9 cellular contexts compared by ENCODE assay signal in genomic region chr5:133244242-133244641, GRCh38.
A peak's percentile ranks its signal among the peaks of the same experiment; 100 is the strongest.
DNase-seq lines count a peak whose midpoint lies in the region; ATAC-seq, FAIRE-seq and TF ChIP-seq lines count a peak whose summit lies in the region.
"Had no signal": no experiment of that assay in that cellular context is flagged by ENCODE, and none has a peak within 500 bp of the region (broad histone marks: within the 10 kb centered on the region; RNA-seq: fewer than 3 reads in every experiment).

No MANE protein-coding gene starts in this region.

- 56% methylated on average over 7 of the region's 7 CpGs for WGBS in hepatocyte (ENCODE audit: low lambda C conversion rate, missing lambda C conversion rate)
- WGBS in lower leg skin, 2 donors: 78 to 84% methylated on average over 7 of the region's 7 CpGs

- no peak for TF ChIP-seq POLR2A in lower leg skin (IDR thresholded peaks at IDR 0.05)

- H3K4me3 ChIP-seq in hepatocyte: no peak overlapping the region
- no peak overlapping the region for H3K4me3 ChIP-seq in Karpas-422 (ENCODE audit: low read length)
- no peak overlapping the region for H3K4me3 ChIP-seq in lower leg skin (ENCODE audit: low read depth, poor library complexity, severe bottlenecking)
- H3K4me3 ChIP-seq in kidney (ENCODE audit: low read length in 2 of 2): no peak overlapping the region

- H3K27ac ChIP-seq in hepatocyte (peak overlapping the region; percentile 66), Karpas-422 (ENCODE audit: low read length) (no peak overlapping the region), kidney (ENCODE audit: low read depth in 2 of 2, low read length in 2 of 2) (no peak overlapping the region)

- H3K9ac ChIP-seq in Karpas-422 (ENCODE audit: low read length) (no peak overlapping the region), kidney (ENCODE audit: low read length in 2 of 2) (no peak overlapping the region)

- peak; percentile 59 for DNase-seq in GM13977 (ENCODE audit: low spot score)
- peak; percentile 45 for DNase-seq in NCI-H1436 (lab: John Stamatoyannopoulos, UW)
- peak; percentile 37 for DNase-seq in hepatocyte (ENCODE audit: low spot score)
- DNase-seq in Karpas-422: no peak
- DNase-seq in Ammon's horn (ENCODE audit: low spot score): no peak
- no peak for DNase-seq in lower leg skin (ENCODE audit: low spot score in 2 of 2)
- no peak for DNase-seq in kidney
- DNase-seq: small intestine had no signal

- H4K20me1 ChIP-seq in hepatocyte (ENCODE audit: insufficient read depth, poor library complexity, severe bottlenecking): no peaks in the 10 kb centered on the region
- no peaks in the 10 kb centered on the region for H4K20me1 ChIP-seq in Karpas-422 (ENCODE audit: insufficient read depth, low read depth, low read length)

- H3K36me3 ChIP-seq in hepatocyte (replicated peaks; ENCODE audit: insufficient read depth, low read depth) (no peaks in the 10 kb centered on the region), Karpas-422 (ENCODE audit: insufficient read depth, low read length) (no peaks in the 10 kb centered on the region), kidney (ENCODE audit: control insufficient read depth in 1 of 2, insufficient read depth in 2 of 2, low read length in 2 of 2) (no peaks in the 10 kb centered on the region)

- peak overlapping the region; percentile 42 for H3K4me2 ChIP-seq in hepatocyte
- H3K4me2 ChIP-seq in Karpas-422 (ENCODE audit: low read depth, low read length, poor library complexity, severe bottlenecking): no peak overlapping the region

- in situ Hi-C loops in GM13977 (cut with MboI; ENCODE audit: low pct_unique_long_range_greater_than_20kb, low sequenced_read_pairs, unreplicated experiment): no loop called here

- H3K9me2 ChIP-seq in hepatocyte (replicated peaks; ENCODE audit: insufficient read depth) (no peaks in the 10 kb centered on the region), Karpas-422 (replicated peaks; ENCODE audit: insufficient read depth, low read length) (no peaks in the 10 kb centered on the region)

- no peak for FAIRE-seq in kidney (lab: Jason Lieb, UNC)
- FAIRE-seq: small intestine had no signal

- H2AFZ ChIP-seq in hepatocyte: no peak overlapping the region
- H2AFZ ChIP-seq in Karpas-422 (ENCODE audit: low read length): no peak overlapping the region

- peak; percentile 34 for ATAC-seq in GM21717 (IDR thresholded peaks at IDR 0.05; ENCODE audit: unreplicated experiment)

- H3K9me3 ChIP-seq in hepatocyte (ENCODE audit: low read depth) (no peaks in the 10 kb centered on the region), Karpas-422 (ENCODE audit: low read length) (no peaks in the 10 kb centered on the region), kidney (ENCODE audit: control insufficient read depth in 1 of 2, low read length in 2 of 2) (no peaks in the 10 kb centered on the region)

- H3K4me1 ChIP-seq in hepatocyte (ENCODE audit: insufficient read depth): peaks cover 11% of the 10 kb centered on the region
- no peaks in the 10 kb centered on the region for H3K4me1 ChIP-seq in Karpas-422 (ENCODE audit: low read length)
- no peaks in the 10 kb centered on the region for H3K4me1 ChIP-seq in kidney (ENCODE audit: control insufficient read depth in 1 of 2, insufficient read depth in 1 of 2, low read depth in 1 of 2, low read length in 2 of 2)

- intact Hi-C loops in lower leg skin (cut with DNase I; ENCODE audit: low total_unique reads): no loop called here
- intact Hi-C loops in kidney (cut with DNase I): no loop called here

- H3K79me2 ChIP-seq in hepatocyte: no peaks in the 10 kb centered on the region
- H3K79me2 ChIP-seq in Karpas-422 (ENCODE audit: low read length): no peaks in the 10 kb centered on the region

- TF ChIP-seq CTCF in GM13977 (IDR thresholded peaks at IDR 0.05; ENCODE audit: extremely low read depth, insufficient read depth, missing control alignments) (no peak), hepatocyte (IDR thresholded peaks at IDR 0.05; ENCODE audit: poor library complexity) (no peak), lower leg skin (IDR thresholded peaks at IDR 0.05) (no peak), kidney (IDR thresholded peaks at IDR 0.05; ENCODE audit: borderline replicate concordance, extremely low read depth, insufficient read depth) (no peak)

- H3K27me3 ChIP-seq in hepatocyte (no peaks in the 10 kb centered on the region), Karpas-422 (ENCODE audit: low read length) (no peaks in the 10 kb centered on the region)

Comparison
In these comparisons a context has a peak if more than half of its experiments do, and no peak if none do; other contexts are left out.
1. DNase-seq: peak in GM13977 (single experiment), NCI-H1436 (single experiment) and hepatocyte (single experiment); none in Karpas-422 (single experiment), Ammon's horn (single experiment), lower leg skin (0 of 2) and kidney (single experiment).